22 cellular contexts compared by ENCODE assay signal in the genomic region with DNA sequence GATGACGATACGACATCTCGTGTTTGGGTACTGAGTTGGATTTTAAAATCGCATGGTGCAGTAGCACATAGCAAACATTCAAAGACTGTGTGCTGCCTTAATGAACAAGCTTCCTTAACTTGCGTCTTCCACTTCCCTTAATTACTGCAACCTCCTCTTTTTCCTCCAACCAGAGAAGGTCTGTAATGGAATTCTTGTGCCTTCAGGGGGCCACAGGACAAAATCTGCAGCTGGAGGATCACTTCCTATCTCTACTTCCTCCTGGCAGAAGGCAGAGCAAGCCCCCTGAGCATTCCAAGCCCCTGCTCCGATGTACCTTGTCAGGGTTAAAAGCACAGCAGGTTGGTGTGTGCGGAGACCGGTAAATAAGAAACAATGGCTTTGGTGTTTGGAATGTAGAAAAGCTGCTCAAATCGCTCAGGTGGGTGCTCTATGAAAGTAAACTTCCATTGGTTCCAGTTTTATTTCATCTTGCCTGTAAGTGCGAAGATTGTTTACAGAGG.
DNase-seq lines count a peak whose midpoint lies in the region; ATAC-seq and TF ChIP-seq lines count a peak whose summit lies in the region.
"Had no signal": no experiment of that assay in that cellular context is flagged by ENCODE, and none has a peak within 500 bp of the region (broad histone marks: within the 10 kb centered on the region; RNA-seq: fewer than 3 reads in every experiment).

No MANE protein-coding gene starts in this region.

- no peaks in the 10 kb centered on the region for H3K79me2 ChIP-seq in H9 (ENCODE audit: insufficient read depth, low read length)
- no peaks in the 10 kb centered on the region for H3K79me2 ChIP-seq in neural progenitor cell (ENCODE audit: low read depth)

- no peak overlapping the region for H3T11ph ChIP-seq in H9 (ENCODE audit: low read length)

- no peak overlapping the region for H4K91ac ChIP-seq in H9 (ENCODE audit: insufficient read length, low read depth, low read length)

- no peaks in the 10 kb centered on the region for H4K20me1 ChIP-seq in H9 (ENCODE audit: control insufficient read depth, insufficient read depth, insufficient read length)
- H4K20me1 ChIP-seq in neural progenitor cell (ENCODE audit: low read depth), result no peaks in the 10 kb centered on the region
- H4K20me1 ChIP-seq: BLaER1 had no signal

- H3K27ac ChIP-seq in H9 (ENCODE audit: insufficient read length, low read depth, low read length), result peak overlapping the region; percentile 6
- no peak overlapping the region for H3K27ac ChIP-seq in endodermal cell (ENCODE audit: low read depth, low read length)
- no peak overlapping the region for H3K27ac ChIP-seq in neural progenitor cell
- H3K27ac ChIP-seq in foreskin keratinocyte, result no peak overlapping the region
- H3K27ac ChIP-seq: BLaER1, SK-N-MC had no signal

- H3K9me3 ChIP-seq in H9 (ENCODE audit: control insufficient read depth, low read depth, low read length) (no peaks in the 10 kb centered on the region), endodermal cell (ENCODE audit: control insufficient read depth, low read length) (no peaks in the 10 kb centered on the region), neural progenitor cell (ENCODE audit: low read depth) (no peaks in the 10 kb centered on the region)

- ATAC-seq in HG02678 (IDR thresholded peaks at IDR 0.05; ENCODE audit: unreplicated experiment), result no peak
- ATAC-seq in foreskin keratinocyte, result no peak

- H3K27me3 ChIP-seq in H9 (ENCODE audit: insufficient read depth, low read length) (no peaks in the 10 kb centered on the region), endodermal cell (ENCODE audit: control insufficient read depth, insufficient read depth, low read length, poor library complexity, severe bottlenecking) (no peaks in the 10 kb centered on the region), neural progenitor cell (peaks cover 22% of the 10 kb centered on the region), foreskin keratinocyte (no peaks in the 10 kb centered on the region)
- H3K27me3 ChIP-seq: BLaER1 had no signal

- H2AFZ ChIP-seq in H9 (ENCODE audit: low read length) (no peak overlapping the region), neural progenitor cell (replicated peaks) (peak overlapping the region; percentile 55)

- H3K18ac ChIP-seq in H9 (ENCODE audit: insufficient read length, low read depth, low read length), result no peak overlapping the region

- H3K9me3 Mint-ChIP-seq in activated CD4-positive, alpha-beta T cell treated with anti-CD3 and anti-CD28 coated beads, Interleukin-2, amount 10 ng/mL, durations not matched to agents 24 days and 14 days, result no peaks in the 10 kb centered on the region
- H3K9me3 Mint-ChIP-seq in activated CD4-positive, alpha-beta T cell treated with anti-CD3 and anti-CD28 coated beads, Interleukin-2, amount 10 ng/mL, durations not matched to agents 7 days and 5 days, result peaks cover 2% of the 10 kb centered on the region
- peaks cover 0 to 6% of the 10 kb centered on the region in 2 experiments; a peak in 2 of 5 replicates for H3K9me3 Mint-ChIP-seq in H9
- no peaks in the 10 kb centered on the region for H3K9me3 Mint-ChIP-seq in endodermal cell
- H3K9me3 Mint-ChIP-seq in neural progenitor cell, result no peaks in the 10 kb centered on the region

- H3K4me3 ChIP-seq in endodermal cell (ENCODE audit: low read length) (no peak overlapping the region), neural progenitor cell (no peak overlapping the region)
- H3K4me3 ChIP-seq: BLaER1, SK-N-MC had no signal

- H3K4me3 Mint-ChIP-seq in activated CD4-positive, alpha-beta T cell treated with anti-CD3 and anti-CD28 coated beads, Interleukin-2, amount 10 ng/mL, durations not matched to agents 24 days and 14 days, result no peak overlapping the region
- no peak overlapping the region for H3K4me3 Mint-ChIP-seq in activated CD4-positive, alpha-beta T cell treated with anti-CD3 and anti-CD28 coated beads, Interleukin-2, amount 10 ng/mL, durations not matched to agents 7 days and 5 days
- peak overlapping the region in 1 of 2 experiments; percentile 4; a peak in 2 of 5 replicates for H3K4me3 Mint-ChIP-seq in H9
- H3K4me3 Mint-ChIP-seq in endodermal cell, result no peak overlapping the region
- no peak overlapping the region for H3K4me3 Mint-ChIP-seq in neural progenitor cell
- H3K4me3 Mint-ChIP-seq: CD4-positive, CD25-positive, alpha-beta regulatory T cell; HFFc6; IgD-negative memory B cell had no signal

- H4K8ac ChIP-seq in H9 (replicated peaks; ENCODE audit: insufficient read length, low read depth, low read length), result no peak overlapping the region

- H2BK15ac ChIP-seq in H9 (ENCODE audit: low read depth, low read length), result no peak overlapping the region

- H3K9ac ChIP-seq in H9 (ENCODE audit: extremely low read depth, insufficient read length, low read length) (no peak overlapping the region), endodermal cell (ENCODE audit: extremely low read depth, low read length, poor library complexity, severe bottlenecking) (no peak overlapping the region), neural progenitor cell (no peak overlapping the region)
- H3K9ac ChIP-seq: BLaER1 had no signal

- H3K14ac ChIP-seq in H9 (ENCODE audit: insufficient read depth, low read length), result no peak overlapping the region

- H3K56ac ChIP-seq in H9 (ENCODE audit: insufficient read length, low read depth, low read length), result no peak overlapping the region

- no peak overlapping the region for H2BK120ac ChIP-seq in H9 (ENCODE audit: low read depth, low read length, poor library complexity, severe bottlenecking)

- no peak overlapping the region for H3K4ac ChIP-seq in H9 (ENCODE audit: low read depth, low read length)

- H3K36me3 Mint-ChIP-seq in activated CD4-positive, alpha-beta T cell treated with anti-CD3 and anti-CD28 coated beads, Interleukin-2, amount 10 ng/mL, durations not matched to agents 24 days and 14 days (ENCODE audit: low read depth), result no peaks in the 10 kb centered on the region
- no peaks in the 10 kb centered on the region for H3K36me3 Mint-ChIP-seq in activated CD4-positive, alpha-beta T cell treated with anti-CD3 and anti-CD28 coated beads, Interleukin-2, amount 10 ng/mL, durations not matched to agents 7 days and 5 days (ENCODE audit: low read depth)
- H3K36me3 Mint-ChIP-seq in H9 (ENCODE audit: insufficient read depth in 1 of 3, low read depth in 3 of 3) (no peaks in the 10 kb centered on the region), endodermal cell (ENCODE audit: low read depth) (no peaks in the 10 kb centered on the region), neural progenitor cell (no peaks in the 10 kb centered on the region)
- H3K36me3 Mint-ChIP-seq: CD4-positive, CD25-positive, alpha-beta regulatory T cell; IgD-negative memory B cell had no signal

- H3K27me3 Mint-ChIP-seq in activated CD4-positive, alpha-beta T cell treated with anti-CD3 and anti-CD28 coated beads, Interleukin-2, amount 10 ng/mL, durations not matched to agents 24 days and 14 days, result peaks cover 24% of the 10 kb centered on the region
- H3K27me3 Mint-ChIP-seq in activated CD4-positive, alpha-beta T cell treated with anti-CD3 and anti-CD28 coated beads, Interleukin-2, amount 10 ng/mL, durations not matched to agents 7 days and 5 days, result peaks cover 29% of the 10 kb centered on the region
- H3K27me3 Mint-ChIP-seq in H9 (ENCODE audit: low read depth), result peaks cover 24% of the 10 kb centered on the region
- H3K27me3 Mint-ChIP-seq in endodermal cell (ENCODE audit: insufficient read depth), result peaks cover 22% of the 10 kb centered on the region
- peaks cover 5% of the 10 kb centered on the region for H3K27me3 Mint-ChIP-seq in neural progenitor cell (ENCODE audit: insufficient read depth, low read depth)
- H3K27me3 Mint-ChIP-seq: IgD-negative memory B cell had no signal

- peak; percentile 36 for DNase-seq in activated CD4-positive, alpha-beta T cell treated with anti-CD3 and anti-CD28 coated beads, Interleukin-2, amount 10 ng/mL, durations not matched to agents 24 days and 14 days
- no peak for DNase-seq in activated CD4-positive, alpha-beta T cell treated with anti-CD3 and anti-CD28 coated beads, Interleukin-2, amount 10 ng/mL, durations not matched to agents 7 days and 5 days
- peak; percentile 43 for DNase-seq in H9
- peak; percentile 63 for DNase-seq in endodermal cell
- DNase-seq in neural progenitor cell (ENCODE audit: low spot score), result peak; percentile 8
- no peak for DNase-seq in stimulated activated CD4-positive, alpha-beta T cell treated with anti-CD3 and anti-CD28 coated beads, Interleukin-4, amount 100 ng/mL, for 4 hours
- DNase-seq in foreskin keratinocyte, result no peak
- DNase-seq: 8988T; CD4-positive, CD25-positive, alpha-beta regulatory T cell; HFFc6; NCI-H1092 treated with DMSO at 0.1 percent for 48 hours; NCI-H1436; NCI-H187; NCI-H2107; NCI-H446; NCI-H524 treated with DMSO at 0.1 percent for 48 hours; NCI-H774; SIG-M5 had no signal

- CTCF ChIA-PET in activated CD4-positive, alpha-beta T cell treated with anti-CD3 and anti-CD28 coated beads, Interleukin-2, amount 10 ng/mL, durations not matched to agents 7 days and 5 days (lab: Charles Lee), result no interaction called here

- H3K36me3 ChIP-seq in endodermal cell (ENCODE audit: control insufficient read depth, insufficient read depth, low read length), result no peaks in the 10 kb centered on the region
- H3K36me3 ChIP-seq in neural progenitor cell, result no peaks in the 10 kb centered on the region
- H3K36me3 ChIP-seq: BLaER1 had no signal

- intact Hi-C loops in activated CD4-positive, alpha-beta T cell treated with anti-CD3 and anti-CD28 coated beads, Interleukin-2, amount 10 ng/mL, durations not matched to agents 24 days and 14 days (cut with micrococcal nuclease), result no loop called here

- no peaks in the 10 kb centered on the region for H3K79me1 ChIP-seq in H9 (ENCODE audit: insufficient read depth, low read depth, low read length, poor library complexity, severe bottlenecking)

- no peak overlapping the region for H2BK12ac ChIP-seq in H9 (ENCODE audit: insufficient read length, low read depth, low read length)

- H3K23me2 ChIP-seq in H9 (ENCODE audit: insufficient read length, low read depth, low read length, poor library complexity, severe bottlenecking), result no peaks in the 10 kb centered on the region

- no peak overlapping the region for H4K5ac ChIP-seq in H9 (ENCODE audit: insufficient read length, low read depth, low read length)

- TF ChIP-seq CTCF in H9 (conservative IDR thresholded peaks at IDR 0.05) (no peak), endodermal cell (conservative IDR thresholded peaks at IDR 0.05) (no peak), neural progenitor cell (IDR thresholded peaks at IDR 0.05) (no peak), foreskin keratinocyte (conservative IDR thresholded peaks at IDR 0.05) (no peak)

- no peak overlapping the region for H3K23ac ChIP-seq in H9 (ENCODE audit: insufficient read length, low read depth, low read length)

- H3K4me2 ChIP-seq in H9 (ENCODE audit: insufficient read depth, insufficient read length, low read length) (peak overlapping the region; percentile 18), neural progenitor cell (peak overlapping the region; percentile 51)
- H3K4me2 ChIP-seq: BLaER1 had no signal

- H3F3A ChIP-seq in neural progenitor cell (ENCODE audit: low read depth), result peaks cover 6% of the 10 kb centered on the region

- no peaks in the 10 kb centered on the region for H3K4me1 Mint-ChIP-seq in activated CD4-positive, alpha-beta T cell treated with anti-CD3 and anti-CD28 coated beads, Interleukin-2, amount 10 ng/mL, durations not matched to agents 24 days and 14 days
- no peaks in the 10 kb centered on the region for H3K4me1 Mint-ChIP-seq in activated CD4-positive, alpha-beta T cell treated with anti-CD3 and anti-CD28 coated beads, Interleukin-2, amount 10 ng/mL, durations not matched to agents 7 days and 5 days
- H3K4me1 Mint-ChIP-seq in H9, result peaks cover 49 to 51% of the 10 kb centered on the region in 2 experiments
- peaks cover 14% of the 10 kb centered on the region for H3K4me1 Mint-ChIP-seq in endodermal cell
- H3K4me1 Mint-ChIP-seq in neural progenitor cell, result peaks cover 11% of the 10 kb centered on the region
- H3K4me1 Mint-ChIP-seq: CD4-positive, CD25-positive, alpha-beta regulatory T cell; IgD-negative memory B cell had no signal

- POLR2A ChIA-PET in activated CD4-positive, alpha-beta T cell treated with anti-CD3 and anti-CD28 coated beads, Interleukin-2, amount 10 ng/mL, durations not matched to agents 7 days and 5 days (lab: Charles Lee), result no interaction called here

- H3K4me1 ChIP-seq in H9 (ENCODE audit: insufficient read depth, low read length) (peaks cover 2% of the 10 kb centered on the region; the same call in 1 of the 2 replicates), endodermal cell (ENCODE audit: control insufficient read depth, insufficient read depth, low read length) (no peaks in the 10 kb centered on the region), neural progenitor cell (peaks cover 19% of the 10 kb centered on the region), foreskin keratinocyte (no peaks in the 10 kb centered on the region)
- H3K4me1 ChIP-seq: BLaER1 had no signal

- no peak overlapping the region for H3K27ac Mint-ChIP-seq in activated CD4-positive, alpha-beta T cell treated with anti-CD3 and anti-CD28 coated beads, Interleukin-2, amount 10 ng/mL, durations not matched to agents 24 days and 14 days
- H3K27ac Mint-ChIP-seq in activated CD4-positive, alpha-beta T cell treated with anti-CD3 and anti-CD28 coated beads, Interleukin-2, amount 10 ng/mL, durations not matched to agents 7 days and 5 days, result no peak overlapping the region
- H3K27ac Mint-ChIP-seq in H9 (peak overlapping the region in 2 of 3 experiments; percentile 16 to 65; a peak in 3 of 7 replicates), endodermal cell (no peak overlapping the region), neural progenitor cell (no peak overlapping the region)
- H3K27ac Mint-ChIP-seq: CD4-positive, CD25-positive, alpha-beta regulatory T cell; HFFc6; IgD-negative memory B cell had no signal

- no CpG with 5 or more reads among the region's 10 CpGs for WGBS in H9 (ENCODE audit: extremely low coverage, insufficient read length, low lambda C conversion rate)
- 76% methylated on average over 7 to 10 of the region's 10 CpGs for WGBS in endodermal cell (ENCODE audit: insufficient coverage in 1 of 2, insufficient read length in 1 of 2), 2 experiments

- H2BK20ac ChIP-seq in H9 (ENCODE audit: low read depth, low read length, poor library complexity, severe bottlenecking), result no peak overlapping the region

- no peak overlapping the region for H2BK5ac ChIP-seq in H9 (ENCODE audit: insufficient read length, low read length)

- H2AK5ac ChIP-seq in H9 (ENCODE audit: insufficient read length, low read length), result no peak overlapping the region

Comparison
In these comparisons a context has a peak if more than half of its experiments do, and no peak if none do; other contexts are left out.
1. DNase-seq: peak in activated CD4-positive, alpha-beta T cell treated with anti-CD3 and anti-CD28 coated beads, Interleukin-2, amount 10 ng/mL, durations not matched to agents 24 days and 14 days (single experiment), H9 (single experiment), endodermal cell (single experiment) and neural progenitor cell (single experiment); none in activated CD4-positive, alpha-beta T cell treated with anti-CD3 and anti-CD28 coated beads, Interleukin-2, amount 10 ng/mL, durations not matched to agents 7 days and 5 days (single experiment), stimulated activated CD4-positive, alpha-beta T cell treated with anti-CD3 and anti-CD28 coated beads, Interleukin-4, amount 100 ng/mL, for 4 hours (0 of 2) and foreskin keratinocyte (0 of 2).
2. H3K27ac Mint-ChIP-seq: peak in H9 (2 of 3); none in activated CD4-positive, alpha-beta T cell treated with anti-CD3 and anti-CD28 coated beads, Interleukin-2, amount 10 ng/mL, durations not matched to agents 24 days and 14 days (single experiment), activated CD4-positive, alpha-beta T cell treated with anti-CD3 and anti-CD28 coated beads, Interleukin-2, amount 10 ng/mL, durations not matched to agents 7 days and 5 days (single experiment), endodermal cell (single experiment) and neural progenitor cell (single experiment).